Comparison of ENCODE assay signal across 32 cellular contexts in genomic region chr10:57977262-57977661, GRCh38.
"Had no signal": no experiment of that assay in that cellular context is flagged by ENCODE, and none has a peak within 500 bp of the region (broad histone marks: within the 10 kb centered on the region; RNA-seq: fewer than 3 reads in every experiment).

No MANE protein-coding gene starts in this region.

- H3K36me3 Mint-ChIP-seq: activated CD4-positive, alpha-beta memory T cell treated with anti-CD3 and anti-CD28 coated beads for 36 hours; activated naive CD8-positive, alpha-beta T cell treated with anti-CD3 and anti-CD28 coated beads for 36 hours; brain; T-cell had no signal

- DNase-seq: activated B cell treated with CpG ODN at 0.5 μM for 24 hours; activated CD4-positive, alpha-beta memory T cell treated with anti-CD3 and anti-CD28 coated beads for 36 hours; activated CD4-positive, alpha-beta T cell treated with anti-CD3 and anti-CD28 coated beads for 4 hours; activated CD4-positive, alpha-beta T cell treated with anti-CD3 and anti-CD28 coated beads, Interleukin-2, amount 10 ng/mL, durations not matched to agents 24 days and 14 days; activated CD4-positive, alpha-beta T cell treated with anti-CD3 and anti-CD28 coated beads, Interleukin-2, amount 50 U/mL, for 1 hour; activated CD4-positive, alpha-beta T cell treated with anti-CD3 and anti-CD28 coated beads, Interleukin-2, amount 50 U/mL, for 4 hours; activated CD4-positive, CD25-positive, alpha-beta regulatory T cell treated with anti-CD3 and anti-CD28 coated beads, Interleukin-2, amount 50 U/mL, for 72 hours; activated CD8-positive, alpha-beta memory T cell treated with anti-CD3 and anti-CD28 coated beads, Interleukin-2, amount 50 U/mL, for 4 hours; activated CD8-positive, alpha-beta T cell treated with anti-CD3 and anti-CD28 coated beads for 36 hours; activated effector memory CD4-positive, alpha-beta T cell treated with anti-CD3 and anti-CD28 coated beads, Interleukin-2, amount 50 U/mL, for 16 hours; activated gamma-delta T cell treated with Interleukin-2 at 50 U/mL for 16 hours; activated naive CD4-positive, alpha-beta T cell; activated naive CD4-positive, alpha-beta T cell treated with anti-CD3 and anti-CD28 coated beads for 36 hours; activated naive CD4-positive, alpha-beta T cell treated with anti-CD3 and anti-CD28 coated beads, Interleukin-2, amount 50 U/mL, for 16 hours; activated naive CD8-positive, alpha-beta T cell treated with anti-CD3 and anti-CD28 coated beads for 36 hours; activated T-cell treated with anti-CD3 and anti-CD28 coated beads for 4 hours; activated T-cell treated with anti-CD3 and anti-CD28 coated beads, Interleukin-2, amount 50 U/mL, for 1 hour; activated T-cell treated with anti-CD3 and anti-CD28 coated beads, Interleukin-2, amount 50 U/mL, for 4 hours; activated T-cell treated with anti-CD3 and anti-CD28 coated beads, Interleukin-2, amount 50 U/mL, for 72 hours; adrenal gland; amygdala; anterior cingulate cortex; central memory CD4-positive, alpha-beta T cell; T-cell; T-helper 17 cell had no signal

- H3K9me3 ChIP-seq: adrenal gland, ascending aorta had no signal

- H3K9me3 Mint-ChIP-seq: activated CD4-positive, alpha-beta T cell treated with anti-CD3 and anti-CD28 coated beads, Interleukin-2, amount 10 ng/mL, durations not matched to agents 24 days and 14 days; activated T-helper 17 cell treated with anti-CD3 and anti-CD28 coated beads, Interleukin-2, amount 50 U/mL, for 72 hours had no signal

- H3K27me3 Mint-ChIP-seq: activated B cell treated with CpG ODN at 0.5 μM for 24 hours; activated CD4-positive, alpha-beta memory T cell treated with anti-CD3 and anti-CD28 coated beads for 36 hours; activated CD4-positive, alpha-beta T cell treated with anti-CD3 and anti-CD28 coated beads, Interleukin-2, amount 10 ng/mL, durations not matched to agents 24 days and 14 days; activated CD8-positive, alpha-beta T cell treated with anti-CD3 and anti-CD28 coated beads for 36 hours; activated naive CD8-positive, alpha-beta T cell treated with anti-CD3 and anti-CD28 coated beads for 36 hours; activated T-helper 17 cell treated with anti-CD3 and anti-CD28 coated beads, Interleukin-2, amount 50 U/mL, for 72 hours; T-cell; T-helper 17 cell had no signal

- H3K4me1 Mint-ChIP-seq: activated B cell treated with CpG ODN at 0.5 μM for 24 hours; activated CD4-positive, alpha-beta T cell treated with anti-CD3 and anti-CD28 coated beads, Interleukin-2, amount 10 ng/mL, durations not matched to agents 24 days and 14 days; activated naive CD8-positive, alpha-beta T cell treated with anti-CD3 and anti-CD28 coated beads for 36 hours; activated T-helper 17 cell treated with anti-CD3 and anti-CD28 coated beads, Interleukin-2, amount 50 U/mL, for 72 hours; brain; T-cell; T-helper 17 cell had no signal

- H3K4me3 Mint-ChIP-seq: activated B cell treated with CpG ODN at 0.5 μM for 24 hours; activated CD4-positive, alpha-beta memory T cell treated with anti-CD3 and anti-CD28 coated beads for 36 hours; activated CD4-positive, alpha-beta T cell treated with anti-CD3 and anti-CD28 coated beads, Interleukin-2, amount 10 ng/mL, durations not matched to agents 24 days and 14 days; activated CD8-positive, alpha-beta T cell treated with anti-CD3 and anti-CD28 coated beads for 36 hours; activated naive CD4-positive, alpha-beta T cell treated with anti-CD3 and anti-CD28 coated beads for 36 hours; activated naive CD8-positive, alpha-beta T cell treated with anti-CD3 and anti-CD28 coated beads for 36 hours; activated T-cell treated with anti-CD3 and anti-CD28 coated beads, Interleukin-2, amount 50 U/mL, for 4 hours; activated T-cell treated with anti-CD3 and anti-CD28 coated beads, Interleukin-2, amount 50 U/mL, for 72 hours; activated T-helper 1 cell treated with anti-CD3 and anti-CD28 coated beads, Interleukin-12 subunit alpha, Interleukin-12 subunit beta, Interleukin-2, Interleukin-4 antibody, amounts not matched to agents 30 ng/mL and 10 ng/mL and 1 ng/mL, durations not matched to agents 14 hours and 24 hours and 36 hours; activated T-helper 17 cell treated with anti-CD3 and anti-CD28 coated beads, Interleukin-2, amount 50 U/mL, for 72 hours; brain; T-cell; T-helper 17 cell had no signal

- ATAC-seq: activated CD8-positive, alpha-beta T cell treated with anti-CD3 and anti-CD28 coated beads for 36 hours; activated naive CD4-positive, alpha-beta T cell treated with anti-CD3 and anti-CD28 coated beads, Interleukin-2, amount 50 U/mL, for 72 hours; activated T-cell treated with anti-CD3 and anti-CD28 coated beads, Interleukin-2, amount 50 U/mL, for 4 hours; activated T-cell treated with anti-CD3 and anti-CD28 coated beads, Interleukin-2, amount 50 U/mL, for 72 hours; activated T-helper 17 cell treated with anti-CD3 and anti-CD28 coated beads, Interleukin-2, amount 50 U/mL, for 72 hours; T-cell; T-helper 17 cell had no signal

- H3K4me3 ChIP-seq: adrenal gland, ascending aorta, cardiac muscle cell had no signal

- H3K36me3 ChIP-seq: adrenal gland, ascending aorta, cardiac muscle cell had no signal

- H3K27ac Mint-ChIP-seq: activated B cell treated with CpG ODN at 0.5 μM for 24 hours; activated CD4-positive, alpha-beta memory T cell treated with anti-CD3 and anti-CD28 coated beads for 36 hours; activated CD4-positive, alpha-beta T cell treated with anti-CD3 and anti-CD28 coated beads, Interleukin-2, amount 10 ng/mL, durations not matched to agents 24 days and 14 days; activated CD8-positive, alpha-beta T cell treated with anti-CD3 and anti-CD28 coated beads for 36 hours; activated naive CD4-positive, alpha-beta T cell treated with anti-CD3 and anti-CD28 coated beads for 36 hours; activated naive CD4-positive, alpha-beta T cell treated with anti-CD3 and anti-CD28 coated beads, Interleukin-2, amount 50 U/mL, for 72 hours; activated naive CD8-positive, alpha-beta T cell treated with anti-CD3 and anti-CD28 coated beads for 36 hours; activated T-cell treated with anti-CD3 and anti-CD28 coated beads, Interleukin-2, amount 50 U/mL, for 72 hours; activated T-helper 1 cell treated with anti-CD3 and anti-CD28 coated beads, Interleukin-12 subunit alpha, Interleukin-12 subunit beta, Interleukin-2, Interleukin-4 antibody, amounts not matched to agents 30 ng/mL and 10 ng/mL and 1 ng/mL, durations not matched to agents 14 hours and 24 hours and 36 hours; activated T-helper 17 cell treated with anti-CD3 and anti-CD28 coated beads, Interleukin-2, amount 50 U/mL, for 72 hours; brain; T-cell; T-helper 17 cell had no signal

- H3K27ac ChIP-seq: adrenal gland, ascending aorta, cardiac muscle cell, VCaP had no signal

- H3K4me1 ChIP-seq: adrenal gland, ascending aorta had no signal
